19 cellular contexts compared by ENCODE assay signal in the genomic region with DNA sequence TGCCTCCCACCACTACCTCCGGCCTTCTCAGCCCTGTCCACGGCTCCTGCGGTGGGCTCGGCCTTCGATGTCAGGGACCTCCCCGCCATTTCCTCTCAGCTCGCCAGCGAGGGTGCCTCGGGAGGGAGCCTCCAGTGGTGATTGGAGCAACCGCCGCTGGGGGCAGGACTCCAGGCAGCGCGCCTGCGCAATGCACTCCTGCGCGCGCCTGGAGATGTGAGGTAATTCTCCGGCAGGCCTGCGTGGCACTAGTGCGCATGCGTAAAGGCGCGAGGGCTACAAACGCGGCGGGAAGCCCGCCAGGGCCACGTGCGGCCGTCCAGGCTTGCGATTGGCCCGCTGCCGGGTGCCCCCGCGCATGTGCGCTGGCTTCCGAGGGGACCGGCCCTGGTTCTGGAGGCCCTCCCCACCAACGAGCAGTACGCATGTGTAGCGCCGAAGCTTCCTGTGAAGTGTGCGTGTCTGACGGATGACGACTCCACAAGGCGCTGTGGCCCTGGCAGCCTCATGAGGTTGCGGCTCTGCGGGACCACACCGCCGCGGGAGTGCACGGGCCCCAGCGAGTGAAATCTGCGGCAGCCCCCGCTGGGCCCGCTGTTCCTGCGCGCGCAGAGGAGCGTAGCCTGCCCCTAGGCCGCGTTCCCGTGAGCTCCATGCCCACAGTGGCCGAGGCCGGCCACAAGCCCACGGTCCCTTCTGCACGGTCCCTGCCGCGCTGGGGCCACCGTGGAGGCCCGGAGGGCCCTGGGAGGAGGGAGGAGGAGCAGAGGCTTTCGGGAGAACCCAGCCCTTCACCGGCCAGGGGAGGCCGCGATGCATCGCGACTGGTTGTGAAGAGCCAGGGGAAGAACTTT. TPM values are rescaled to one million over a fixed set of nuclear protein-coding genes. Genes with fewer than 3 reads are reported as not detected.
DNase-seq lines count a peak whose midpoint lies in the region; ATAC-seq and TF ChIP-seq lines count a peak whose summit lies in the region.
"Had no signal": no experiment of that assay in that cellular context is flagged by ENCODE, and none has a peak within 500 bp of the region (broad histone marks: within the 10 kb centered on the region; RNA-seq: fewer than 3 reads in every experiment).

A gene with protein sequence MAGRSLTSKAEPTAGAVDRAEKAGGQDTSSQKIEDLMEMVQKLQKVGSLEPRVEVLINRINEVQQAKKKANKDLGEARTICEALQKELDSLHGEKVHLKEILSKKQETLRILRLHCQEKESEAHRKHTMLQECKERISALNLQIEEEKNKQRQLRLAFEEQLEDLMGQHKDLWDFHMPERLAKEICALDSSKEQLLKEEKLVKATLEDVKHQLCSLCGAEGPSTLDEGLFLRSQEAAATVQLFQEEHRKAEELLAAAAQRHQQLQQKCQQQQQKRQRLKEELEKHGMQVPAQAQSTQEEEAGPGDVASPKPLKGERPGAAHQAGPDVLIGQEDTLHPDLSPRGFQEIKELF (minus strand): TSS at position 143 of the 854 bp plus-strand sequence. CDS start 54 bp downstream, at position 89.

- no peaks in the 10 kb centered on the region for H3K79me1 ChIP-seq in neuronal stem cell (ENCODE audit: low read depth, low read length)

- DNase-seq in activated CD4-positive, alpha-beta T cell treated with anti-CD3 and anti-CD28 coated beads, Interleukin-2, amount 10 ng/mL, durations not matched to agents 24 days and 14 days = peak; percentile 64
- DNase-seq in activated CD4-positive, alpha-beta T cell treated with anti-CD3 and anti-CD28 coated beads for 1 hour = no peak
- DNase-seq in dorsolateral prefrontal cortex (peak in 4 of 10 donors; percentile 10 to 54 (median 30)), neuronal stem cell (ENCODE audit: low spot score) (no peak), WTC11 (ENCODE audit: low spot score) (no peak), DMS153 (lab: John Stamatoyannopoulos, UW) (no peak)
- DNase-seq in activated T-helper 2 cell treated with anti-CD3 and anti-CD28 coated beads, Interferon-gamma antibody, Interleukin-2, Interleukin-4, amounts not matched to agents 10 μg/mL and 5 μg/mL and 100 μg/mL, durations not matched to agents 14 hours and 24 hours and 36 hours (ENCODE audit: low spot score) = no peak
- DNase-seq: CD8-positive, alpha-beta T cell; left colon; NCI-H187 treated with DMSO at 0.1 percent for 48 hours; NCI-H510A treated with DMSO at 0.1 percent for 48 hours; OCI-M1; SK-N-SH; transverse colon had no signal

- H3K27me3 ChIP-seq in dorsolateral prefrontal cortex = peaks cover 0 to 18% (median 0%) of the 10 kb centered on the region in 45 donors
- H3K27me3 ChIP-seq in neuronal stem cell (ENCODE audit: control insufficient read depth in 3 of 3, insufficient read depth in 3 of 3, low read depth in 1 of 3, low read length in 3 of 3) = peaks cover 0 to 10% (median 0%) of the 10 kb centered on the region in 3 experiments

- peaks cover 4% of the 10 kb centered on the region for H3K27me3 Mint-ChIP-seq in activated CD4-positive, alpha-beta T cell treated with anti-CD3 and anti-CD28 coated beads, Interleukin-2, amount 10 ng/mL, durations not matched to agents 24 days and 14 days
- H3K27me3 Mint-ChIP-seq in WTC11 (ENCODE audit: low read depth) = peaks cover 3% of the 10 kb centered on the region
- peaks cover 5% of the 10 kb centered on the region for H3K27me3 Mint-ChIP-seq in activated T-helper 2 cell treated with anti-CD3 and anti-CD28 coated beads, Interferon-gamma antibody, Interleukin-2, Interleukin-4, amounts not matched to agents 10 μg/mL and 5 μg/mL and 100 μg/mL, durations not matched to agents 14 hours and 24 hours and 36 hours (ENCODE audit: low read depth)

- no peak within 1 kb of the TSS for H3K23ac ChIP-seq in neuronal stem cell (ENCODE audit: low read depth, low read length, poor library complexity)

- POLR2A ChIA-PET in WTC11 (lab: Charles Lee) = interaction anchor here (0.6 kb wide), 1 partner anchor 177 kb away, joined by 3 read pairs; no protein-coding TSS in a partner anchor

- H2BK5ac ChIP-seq in neuronal stem cell (ENCODE audit: low read length) = no peak within 1 kb of the TSS

- H3K4me3 ChIP-seq in dorsolateral prefrontal cortex (peak within 1 kb of the TSS in 25 of 59 donors; percentile 2 to 55 (median 36)), neuronal stem cell (ENCODE audit: low read length in 2 of 2) (no peak within 1 kb of the TSS)
- H3K4me3 ChIP-seq: GM12878 had no signal

- H3K27ac Mint-ChIP-seq in activated CD4-positive, alpha-beta T cell treated with anti-CD3 and anti-CD28 coated beads, Interleukin-2, amount 10 ng/mL, durations not matched to agents 24 days and 14 days = no peak within 1 kb of the TSS
- H3K27ac Mint-ChIP-seq in WTC11 = no peak within 1 kb of the TSS
- no peak within 1 kb of the TSS for H3K27ac Mint-ChIP-seq in activated T-helper 2 cell treated with anti-CD3 and anti-CD28 coated beads, Interferon-gamma antibody, Interleukin-2, Interleukin-4, amounts not matched to agents 10 μg/mL and 5 μg/mL and 100 μg/mL, durations not matched to agents 14 hours and 24 hours and 36 hours
- H3K27ac Mint-ChIP-seq: CD8-positive, alpha-beta T cell had no signal

- H3K9ac ChIP-seq in neuronal stem cell (ENCODE audit: low read depth, low read length, poor library complexity) = no peak within 1 kb of the TSS
- H3K9ac ChIP-seq: SK-N-SH had no signal

- no CpG with 5 or more reads among the region's 77 CpGs for WGBS in neuronal stem cell (ENCODE audit: extremely low coverage in 2 of 2, insufficient read length in 2 of 2, insufficient replicate concordance in 1 of 2), 2 donors

- CTCF ChIA-PET in WTC11 (lab: Charles Lee) = no interaction called here

- H3K4me1 Mint-ChIP-seq in activated CD4-positive, alpha-beta T cell treated with anti-CD3 and anti-CD28 coated beads, Interleukin-2, amount 10 ng/mL, durations not matched to agents 24 days and 14 days = no peaks in the 10 kb centered on the region
- H3K4me1 Mint-ChIP-seq in WTC11 = no peaks in the 10 kb centered on the region
- no peaks in the 10 kb centered on the region for H3K4me1 Mint-ChIP-seq in activated T-helper 2 cell treated with anti-CD3 and anti-CD28 coated beads, Interferon-gamma antibody, Interleukin-2, Interleukin-4, amounts not matched to agents 10 μg/mL and 5 μg/mL and 100 μg/mL, durations not matched to agents 14 hours and 24 hours and 36 hours (ENCODE audit: low read depth)

- no peak within 1 kb of the TSS for H2BK120ac ChIP-seq in neuronal stem cell (ENCODE audit: low read depth, low read length)

- H3K4ac ChIP-seq in neuronal stem cell (ENCODE audit: low read length) = no peak within 1 kb of the TSS

- peaks cover 0 to 33% of the 10 kb centered on the region in 2 donors for H3K9me3 ChIP-seq in neuronal stem cell (replicated peaks in 1 of 2; ENCODE audit: control insufficient read depth in 2 of 2, insufficient read depth in 1 of 2, low read depth in 1 of 2, low read length in 2 of 2)
- H3K9me3 ChIP-seq: SK-N-SH, transverse colon had no signal

- H3K14ac ChIP-seq in neuronal stem cell (ENCODE audit: low read length) = peak within 1 kb of the TSS; percentile 56

- TF ChIP-seq CTCF in dorsolateral prefrontal cortex (IDR thresholded peaks at IDR 0.05 in 54 of 56, conservative IDR thresholded peaks at IDR 0.05 in 2 of 56; ENCODE audit: low read depth in 1 of 56, partially characterized antibody in 56 of 56) = peak in 3 of 56 donors; percentile 16 to 24 (median 17)
- no peak for TF ChIP-seq CTCF in WTC11 (IDR thresholded peaks at IDR 0.05)

- no peak within 1 kb of the TSS for H3K4me2 ChIP-seq in neuronal stem cell (ENCODE audit: insufficient read depth, low read length, poor library complexity, severe bottlenecking)
- H3K4me2 ChIP-seq: SK-N-SH had no signal

- peak; percentile 81 for ATAC-seq in GM21723 (IDR thresholded peaks at IDR 0.05; ENCODE audit: unreplicated experiment)
- no peak for ATAC-seq in WTC11
- ATAC-seq: CD8-positive, alpha-beta T cell; GM12878; HCT116; left colon had no signal

- no peaks in the 10 kb centered on the region for H3K36me3 ChIP-seq in neuronal stem cell (replicated peaks in 1 of 2; ENCODE audit: control insufficient read depth in 2 of 2, insufficient read depth in 2 of 2, low read length in 2 of 2)
- H3K36me3 ChIP-seq: transverse colon had no signal

- no peak within 1 kb of the TSS for H2BK15ac ChIP-seq in neuronal stem cell (ENCODE audit: low read length)

- peaks cover 4% of the 10 kb centered on the region for H3K9me3 Mint-ChIP-seq in activated CD4-positive, alpha-beta T cell treated with anti-CD3 and anti-CD28 coated beads, Interleukin-2, amount 10 ng/mL, durations not matched to agents 24 days and 14 days
- H3K9me3 Mint-ChIP-seq in WTC11 = peaks cover 48% of the 10 kb centered on the region
- H3K9me3 Mint-ChIP-seq in activated T-helper 2 cell treated with anti-CD3 and anti-CD28 coated beads, Interferon-gamma antibody, Interleukin-2, Interleukin-4, amounts not matched to agents 10 μg/mL and 5 μg/mL and 100 μg/mL, durations not matched to agents 14 hours and 24 hours and 36 hours = peaks cover 12% of the 10 kb centered on the region
- H3K9me3 Mint-ChIP-seq: CD8-positive, alpha-beta T cell had no signal

- no peak within 1 kb of the TSS for H3K18ac ChIP-seq in neuronal stem cell (ENCODE audit: low read length)

- no peak within 1 kb of the TSS for H3K4me3 Mint-ChIP-seq in activated CD4-positive, alpha-beta T cell treated with anti-CD3 and anti-CD28 coated beads, Interleukin-2, amount 10 ng/mL, durations not matched to agents 24 days and 14 days
- no peak within 1 kb of the TSS for H3K4me3 Mint-ChIP-seq in WTC11
- H3K4me3 Mint-ChIP-seq in activated T-helper 2 cell treated with anti-CD3 and anti-CD28 coated beads, Interferon-gamma antibody, Interleukin-2, Interleukin-4, amounts not matched to agents 10 μg/mL and 5 μg/mL and 100 μg/mL, durations not matched to agents 14 hours and 24 hours and 36 hours (ENCODE audit: low read depth) = no peak within 1 kb of the TSS
- H3K4me3 Mint-ChIP-seq: CD8-positive, alpha-beta T cell had no signal

- no peak within 1 kb of the TSS for H4K8ac ChIP-seq in neuronal stem cell (ENCODE audit: low read depth, low read length)

- H4K91ac ChIP-seq in neuronal stem cell (ENCODE audit: low read depth, low read length, poor library complexity) = no peak within 1 kb of the TSS

- H2BK12ac ChIP-seq in neuronal stem cell (ENCODE audit: low read length) = no peak within 1 kb of the TSS

- H3K27ac ChIP-seq in dorsolateral prefrontal cortex (peak within 1 kb of the TSS in 1 of 59 donors; percentile 43), neuronal stem cell (replicated peaks; ENCODE audit: low read length) (no peak within 1 kb of the TSS)

- H2AFZ ChIP-seq in neuronal stem cell (ENCODE audit: low read length) = no peak within 1 kb of the TSS

- H3K4me1 ChIP-seq in neuronal stem cell (ENCODE audit: control insufficient read depth in 2 of 2, insufficient read depth in 1 of 2, low read depth in 1 of 2, low read length in 2 of 2) = no peaks in the 10 kb centered on the region
- H3K4me1 ChIP-seq: transverse colon had no signal

- H2AK5ac ChIP-seq in neuronal stem cell (ENCODE audit: low read depth, low read length) = no peak within 1 kb of the TSS

- intact Hi-C loops in activated CD4-positive, alpha-beta T cell treated with anti-CD3 and anti-CD28 coated beads, Interleukin-2, amount 10 ng/mL, durations not matched to agents 24 days and 14 days (cut with micrococcal nuclease) = no loop called here
- intact Hi-C loops in dorsolateral prefrontal cortex (cut with DNase I) = no loop called here
- intact Hi-C loops in activated T-helper 2 cell treated with anti-CD3 and anti-CD28 coated beads, Interferon-gamma antibody, Interleukin-2, Interleukin-4, amounts not matched to agents 10 μg/mL and 5 μg/mL and 100 μg/mL, durations not matched to agents 14 hours and 24 hours and 36 hours (cut with micrococcal nuclease) = no loop called here

- H3K36me3 Mint-ChIP-seq in activated CD4-positive, alpha-beta T cell treated with anti-CD3 and anti-CD28 coated beads, Interleukin-2, amount 10 ng/mL, durations not matched to agents 24 days and 14 days (ENCODE audit: low read depth) = no peaks in the 10 kb centered on the region
- H3K36me3 Mint-ChIP-seq in WTC11 = peaks cover 38% of the 10 kb centered on the region
- H3K36me3 Mint-ChIP-seq in activated T-helper 2 cell treated with anti-CD3 and anti-CD28 coated beads, Interferon-gamma antibody, Interleukin-2, Interleukin-4, amounts not matched to agents 10 μg/mL and 5 μg/mL and 100 μg/mL, durations not matched to agents 14 hours and 24 hours and 36 hours (ENCODE audit: low read depth) = no peaks in the 10 kb centered on the region
- H3K36me3 Mint-ChIP-seq: CD8-positive, alpha-beta T cell had no signal

RNA-seq across cellular contexts. Expression of the gene that starts here (rescaled TPM):
- total RNA-seq in activated CD4-positive, alpha-beta T cell treated with anti-CD3 and anti-CD28 coated beads, Interleukin-2, amount 10 ng/mL, durations not matched to agents 24 days and 14 days = 0.37 and 0.38 TPM in 2 replicates
- total RNA-seq in dorsolateral prefrontal cortex = 10 to 100 TPM in 111 of 120 experiments, 1 to 10 TPM in 9; 5.6 to 42.2 (median 18.8) TPM
- not detected for polyA plus RNA-seq in neuronal stem cell (2013, experiment 1 of 2)
- not detected for polyA plus RNA-seq in neuronal stem cell (2013, experiment 2 of 2)
- not detected in 3 replicates for total RNA-seq in WTC11 (2021)
- total RNA-seq in activated T-helper 2 cell treated with anti-CD3 and anti-CD28 coated beads, Interferon-gamma antibody, Interleukin-2, Interleukin-4, amounts not matched to agents 10 μg/mL and 5 μg/mL and 100 μg/mL, durations not matched to agents 14 hours and 24 hours and 36 hours = 0.23 and 0.62 TPM in 2 replicates
- total RNA-seq: GM12878, left colon, MCF 10A, myocyte had no signal
- polyA plus RNA-seq: GM12878, SK-N-SH had no signal

Comparison
In these comparisons a context has a peak if more than half of its experiments do, and no peak if none do; other contexts are left out.
1. Peak in DNase-seq in activated CD4-positive, alpha-beta T cell treated with anti-CD3 and anti-CD28 coated beads, Interleukin-2, amount 10 ng/mL, durations not matched to agents 24 days and 14 days; RNA of the gene not detected or under 1 TPM.